8 cellular contexts compared by ENCODE assay signal in the genomic region with DNA sequence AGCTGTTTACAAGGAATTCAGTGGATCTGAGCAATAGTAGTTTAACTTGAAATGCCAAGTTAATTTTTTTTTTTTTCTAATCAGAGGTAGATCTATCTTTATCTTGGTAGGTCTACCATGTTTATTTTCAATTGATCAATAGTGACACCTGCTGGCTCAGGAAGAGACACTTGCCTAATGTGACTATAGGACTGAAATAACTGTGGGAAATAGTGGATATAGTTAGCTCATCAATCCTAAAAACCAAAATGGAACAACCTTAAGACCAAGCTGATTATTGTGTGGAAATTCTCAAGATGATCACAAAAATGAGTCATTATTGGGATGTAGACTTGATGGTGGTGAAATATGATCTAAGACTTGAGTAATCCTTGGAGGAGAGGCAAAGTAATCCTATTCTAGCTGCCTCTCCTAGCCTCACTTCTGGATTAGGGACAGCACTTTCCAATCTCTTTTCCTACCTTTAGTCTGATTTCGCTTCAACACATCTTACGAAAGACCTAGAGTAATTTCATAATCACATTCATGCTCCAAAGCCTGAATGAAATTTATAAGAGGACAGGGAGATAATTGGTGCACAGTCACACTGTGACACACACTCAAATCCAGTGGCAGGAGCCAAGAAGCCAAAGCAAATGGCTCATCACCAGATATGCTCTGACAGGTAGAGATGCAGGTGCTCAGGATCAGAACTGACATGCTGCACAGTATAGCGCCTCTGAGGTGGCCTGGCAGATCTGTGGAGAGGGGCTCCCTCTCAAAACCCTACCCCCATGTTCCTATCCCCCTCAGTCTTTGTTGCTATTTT.
DNase-seq lines count a peak whose midpoint lies in the region; ATAC-seq and TF ChIP-seq lines count a peak whose summit lies in the region.

No MANE protein-coding gene starts in this region.

- peak; percentile 53 for TF ChIP-seq CTCF in GM12873 (IDR thresholded peaks at IDR 0.05; ENCODE audit: insufficient read depth, low read depth, low read length, missing control alignments)
- peak; percentile 44 for TF ChIP-seq CTCF in fibroblast of pulmonary artery (IDR thresholded peaks at IDR 0.05; ENCODE audit: low read length, missing control alignments)

- DNase-seq in AG08395 (ENCODE audit: low spot score) (peak; percentile 59), HPDE6-E6E7 (ENCODE audit: extremely low spot score) (peak; percentile 37), OCI-M1 (lab: John Stamatoyannopoulos, UW) (peak; percentile 78), fibroblast of pulmonary artery (ENCODE audit: low read depth) (peak; percentile 65), sciatic nerve (ENCODE audit: low spot score) (no peak)
- DNase-seq in activated effector memory CD4-positive, alpha-beta T cell treated with anti-CD3 and anti-CD28 coated beads, Interleukin-2, amount 50 U/mL, for 16 hours, result no peak

- intact Hi-C loops in sciatic nerve (cut with DNase I), result no loop called here

- no peak overlapping the region for H3K4me3 ChIP-seq in fibroblast of pulmonary artery (replicated peaks; ENCODE audit: low read depth, low read length)

- peak; percentile 66 for ATAC-seq in sciatic nerve
- ATAC-seq in GM21360 (IDR thresholded peaks at IDR 0.05; ENCODE audit: unreplicated experiment), result no peak

Comparison
In these comparisons a context has a peak if more than half of its experiments do, and no peak if none do; other contexts are left out.
1. DNase-seq: peak in AG08395 (single experiment), HPDE6-E6E7 (single experiment), OCI-M1 (single experiment) and fibroblast of pulmonary artery (single experiment); none in sciatic nerve (single experiment) and activated effector memory CD4-positive, alpha-beta T cell treated with anti-CD3 and anti-CD28 coated beads, Interleukin-2, amount 50 U/mL, for 16 hours (single experiment).